Comparison of ENCODE assay signal across 20 cellular contexts in the genomic region with DNA sequence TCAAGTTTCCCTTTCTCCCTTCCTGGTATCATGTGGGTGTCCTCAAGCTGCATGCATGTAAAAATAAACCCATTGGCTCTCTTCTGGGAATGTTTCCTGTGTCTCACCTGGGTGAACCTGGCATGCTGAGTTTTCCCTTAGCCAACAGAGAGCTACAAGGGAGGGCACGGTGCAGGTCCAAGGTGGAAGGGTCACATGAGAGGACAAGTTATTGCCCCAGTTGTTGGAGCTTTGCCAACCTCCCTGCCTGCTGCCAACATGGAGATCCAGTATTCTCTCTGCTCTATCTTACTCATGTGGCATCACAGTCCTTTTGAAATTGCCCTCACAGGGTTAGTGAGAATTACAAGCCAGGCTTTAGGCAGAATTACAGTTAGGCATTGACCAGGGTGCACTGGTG.
"Had no signal": no experiment of that assay in that cellular context is flagged by ENCODE, and none has a peak within 500 bp of the region (broad histone marks: within the 10 kb centered on the region; RNA-seq: fewer than 3 reads in every experiment).

No MANE protein-coding gene starts in this region.

- H3K27ac Mint-ChIP-seq: naive thymus-derived CD4-positive, alpha-beta T cell; nephron progenitor cell; type B pancreatic cell had no signal

- H3K27ac ChIP-seq: dorsolateral prefrontal cortex, hepatocyte, neutrophil, right atrium auricular region, sigmoid colon, skin epidermis, suprapubic skin, thyroid gland had no signal

- H3K27me3 ChIP-seq: dorsolateral prefrontal cortex, hepatocyte, neutrophil, right atrium auricular region, sigmoid colon, suprapubic skin, thyroid gland had no signal

- H3K4me1 ChIP-seq: right atrium auricular region, sigmoid colon, suprapubic skin, thyroid gland had no signal

- H3K4me1 Mint-ChIP-seq: nephron progenitor cell had no signal

- ATAC-seq: naive thymus-derived CD4-positive, alpha-beta T cell; stimulated activated naive CD8-positive, alpha-beta T cell treated with anti-CD3 and anti-CD28 coated beads, Interleukin-15, Interleukin-2, amounts not matched to agents 100 U/mL and 50 U/mL, for 24 hours had no signal

- FAIRE-seq: urothelium cell line had no signal

- H3K36me3 ChIP-seq: neutrophil, right atrium auricular region, sigmoid colon, suprapubic skin, thyroid gland had no signal

- H3K36me3 Mint-ChIP-seq: naive thymus-derived CD4-positive, alpha-beta T cell; type B pancreatic cell had no signal

- H3K4me2 ChIP-seq: hepatocyte had no signal

- H3K27me3 Mint-ChIP-seq: type B pancreatic cell had no signal

- H3K4me3 ChIP-seq: dorsolateral prefrontal cortex, hepatocyte, right atrium auricular region, sigmoid colon, skin epidermis, suprapubic skin, thyroid gland had no signal

- H2AFZ ChIP-seq: hepatocyte had no signal

- H3K4me3 Mint-ChIP-seq: naive thymus-derived CD4-positive, alpha-beta T cell; nephron progenitor cell; type B pancreatic cell had no signal

- DNase-seq: cortex of kidney; dorsolateral prefrontal cortex; effector CD8-positive, alpha-beta T cell; foreskin melanocyte; head of caudate nucleus; mammary epithelial cell; naive thymus-derived CD4-positive, alpha-beta T cell; nephron progenitor cell; posterior cingulate gyrus; sigmoid colon; stimulated activated CD4-positive, alpha-beta T cell treated with anti-CD3 and anti-CD28 coated beads, Interleukin-12 subunit alpha, Interleukin-12 subunit beta, amount 100 ng/mL, for 4 hours; stimulated activated naive CD8-positive, alpha-beta T cell treated with anti-CD3 and anti-CD28 coated beads, Interleukin-15, Interleukin-2, amounts not matched to agents 100 U/mL and 50 U/mL, for 24 hours; thyroid gland had no signal

- H3K79me2 ChIP-seq: hepatocyte had no signal
